In the genomic region with DNA sequence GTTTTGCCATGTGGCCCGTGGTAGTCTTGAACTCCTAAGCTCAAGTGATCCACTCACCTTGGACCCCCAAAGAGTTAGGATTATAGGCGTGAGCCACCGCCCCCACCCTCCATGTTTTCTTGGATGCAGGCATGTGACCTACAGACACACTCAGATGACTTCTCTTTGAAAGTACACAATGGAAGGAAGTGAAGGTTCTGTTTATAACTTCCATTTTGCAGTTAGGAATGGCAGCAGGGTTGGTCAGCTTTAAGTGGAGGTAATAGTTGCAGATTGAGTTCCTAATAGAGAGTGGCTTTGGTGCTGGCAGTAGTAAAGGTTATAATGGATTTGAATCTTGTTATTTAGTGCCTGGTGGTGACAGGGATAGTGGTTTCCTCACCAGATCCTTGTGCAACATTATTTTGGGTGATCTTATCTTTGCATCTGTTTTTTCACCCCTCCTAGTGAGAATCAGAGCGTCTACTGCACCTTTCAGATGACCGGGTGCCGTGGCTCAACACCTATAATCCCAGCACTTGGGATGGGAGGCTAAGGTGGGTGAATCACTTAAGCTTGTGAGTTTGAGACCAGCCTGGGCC, we compare ENCODE assay signal across 20 cellular contexts. TPM values are rescaled to one million over a fixed set of nuclear protein-coding genes. Genes with fewer than 3 reads are reported as not detected.
"Had no signal": no experiment of that assay in that cellular context is flagged by ENCODE, and none has a peak within 500 bp of the region (broad histone marks: within the 10 kb centered on the region; RNA-seq: fewer than 3 reads in every experiment).

No MANE protein-coding gene starts in this region.

- H3K4me1 ChIP-seq: breast epithelium, uterus had no signal

- H3K4me3 Mint-ChIP-seq: activated CD4-positive, alpha-beta T cell treated with anti-CD3 and anti-CD28 coated beads, Interleukin-2, amount 10 ng/mL, durations not matched to agents 24 days and 14 days; activated naive CD8-positive, alpha-beta T cell treated with anti-CD3 and anti-CD28 coated beads, Interleukin-2, amount 10 ng/mL, durations not matched to agents 7 days and 5 days; nephron had no signal

- H3K9me3 ChIP-seq: breast epithelium, gastrocnemius medialis, heart right ventricle, left lung, thyroid gland, uterus had no signal

- H3K27me3 ChIP-seq: breast epithelium, gastrocnemius medialis, heart right ventricle, left lung, thyroid gland, uterus had no signal

- H3K27ac Mint-ChIP-seq: activated CD4-positive, alpha-beta T cell treated with anti-CD3 and anti-CD28 coated beads, Interleukin-2, amount 10 ng/mL, durations not matched to agents 24 days and 14 days; activated naive CD8-positive, alpha-beta T cell treated with anti-CD3 and anti-CD28 coated beads, Interleukin-2, amount 10 ng/mL, durations not matched to agents 7 days and 5 days had no signal

- H3K27me3 Mint-ChIP-seq: activated CD4-positive, alpha-beta T cell treated with anti-CD3 and anti-CD28 coated beads, Interleukin-2, amount 10 ng/mL, durations not matched to agents 24 days and 14 days; activated naive CD8-positive, alpha-beta T cell treated with anti-CD3 and anti-CD28 coated beads, Interleukin-2, amount 10 ng/mL, durations not matched to agents 7 days and 5 days had no signal

- H3K27ac ChIP-seq: breast epithelium, gastrocnemius medialis, heart right ventricle, left lung, thyroid gland, uterus had no signal

- H3K9me3 Mint-ChIP-seq: activated CD4-positive, alpha-beta T cell treated with anti-CD3 and anti-CD28 coated beads, Interleukin-2, amount 10 ng/mL, durations not matched to agents 24 days and 14 days; activated naive CD8-positive, alpha-beta T cell treated with anti-CD3 and anti-CD28 coated beads, Interleukin-2, amount 10 ng/mL, durations not matched to agents 7 days and 5 days; nephron had no signal

- DNase-seq: activated CD4-positive, alpha-beta T cell treated with anti-CD3 and anti-CD28 coated beads, Interleukin-2, amount 10 ng/mL, durations not matched to agents 24 days and 14 days; activated gamma-delta T cell; activated naive CD8-positive, alpha-beta T cell treated with anti-CD3 and anti-CD28 coated beads, Interleukin-2, amount 10 ng/mL, durations not matched to agents 7 days and 5 days; activated T-cell treated with anti-CD3 and anti-CD28 coated beads, Interleukin-2, amount 50 U/mL, for 1 hour; aorta; gastrocnemius medialis; heart right ventricle; left lung; mesenchymal stem cell; stimulated activated CD4-positive, alpha-beta T cell treated with anti-CD3 and anti-CD28 coated beads, Interleukin-15, amount 100 ng/mL, for 24 hours; stimulated activated CD4-positive, alpha-beta T cell treated with anti-CD3 and anti-CD28 coated beads, Interleukin-4, amount 100 ng/mL, for 4 hours; thyroid gland; uterus had no signal

- H3K4me3 ChIP-seq: breast epithelium, gastrocnemius medialis, heart right ventricle, left lung, thyroid gland, uterus had no signal

- H3K36me3 ChIP-seq: breast epithelium, uterus had no signal

- H3K4me1 Mint-ChIP-seq: nephron had no signal

- ATAC-seq: gastrocnemius medialis, heart right ventricle, left lung had no signal

RNA-seq across cellular contexts. Expression of gene FAM186A, which starts 19.6 kb away (rescaled TPM):
- total RNA-seq: activated CD4-positive, alpha-beta T cell treated with anti-CD3 and anti-CD28 coated beads, Interleukin-2, amount 10 ng/mL, durations not matched to agents 24 days and 14 days; activated naive CD8-positive, alpha-beta T cell treated with anti-CD3 and anti-CD28 coated beads, Interleukin-2, amount 10 ng/mL, durations not matched to agents 7 days and 5 days; aorta; breast epithelium; gastrocnemius medialis; heart right ventricle; left lung; osteoblast; renal cortical epithelial cell; skeletal muscle tissue; thyroid gland; uterus had no signal
- polyA plus RNA-seq: fibroblast of lung, heart right ventricle, keratinocyte had no signal
